35 cellular contexts compared by ENCODE assay signal in genomic region chrX:39741904-39742303, GRCh38.
"Had no signal": no experiment of that assay in that cellular context is flagged by ENCODE, and none has a peak within 500 bp of the region (broad histone marks: within the 10 kb centered on the region; RNA-seq: fewer than 3 reads in every experiment).

No MANE protein-coding gene starts in this region.

- H3K9me3 ChIP-seq: MG63 had no signal

- H3K4me2 ChIP-seq: KMS-11 had no signal

- H3K9ac ChIP-seq: KMS-11 had no signal

- H3K36me3 ChIP-seq: MG63 had no signal

- DNase-seq: Karpas-422, Kasumi-1, KBM-7, KG1, MG63, MM.1S, MV-4-11, NCI-H1048, NCI-H1092, NCI-H1092 treated with DMSO at 0.1 percent for 48 hours, NCI-H1105, NCI-H1105 treated with DMSO at 0.1 percent for 48 hours, NCI-H1417, NCI-H1417 treated with DMSO at 0.1 percent for 48 hours, NCI-H1436, NCI-H1436 treated with DMSO at 0.1 percent for 48 hours, NCI-H146, NCI-H1694, NCI-H1694 treated with DMSO at 0.1 percent for 48 hours, NCI-H187, NCI-H187 treated with DMSO at 0.1 percent for 48 hours, NCI-H1930, NCI-H2029, NCI-H2029 treated with DMSO at 0.1 percent for 48 hours, NCI-H2081, NCI-H2081 treated with DMSO at 0.1 percent for 48 hours, NCI-H2107, NCI-H2171, NCI-H2171 treated with DMSO at 0.1 percent for 48 hours, NCI-H2227 treated with DMSO at 0.1 percent for 48 hours, NCI-H226, NCI-H345, NCI-H446 treated with DMSO at 0.1 percent for 48 hours, NCI-H510A had no signal

- H3K27me3 ChIP-seq: MG63 had no signal

- H3K4me3 ChIP-seq: MG63 had no signal

- H3K27ac ChIP-seq: KMS-11 had no signal
